1 cellular context compared by ENCODE assay signal in genomic region chr9:98943682-98944129, GRCh38.
TF ChIP-seq lines count a peak whose summit lies in the region.

TSS of gene COL15A1 (plus strand) at chr9:98943907. CDS start at chr9:98944062, 155 bp downstream.

TF ChIP-seq in HEK293, 187 proteins besides CTCF, POLR2A, EP300 and RAD21 (continued from another document):
- TF ChIP-seq ZBTB20 (tag by site-specific recombination; IDR thresholded peaks at IDR 0.05) (peak; percentile 61; the same call in 1 of the 2 replicates), ZFHX2 (tag by site-specific recombination; conservative IDR thresholded peaks at IDR 0.05) (peak; percentile 52; the same call in 1 of the 2 replicates)
